32 cellular contexts compared by ENCODE assay signal in genomic region chr16:77541131-77541530, GRCh38.
"Had no signal": no experiment of that assay in that cellular context is flagged by ENCODE, and none has a peak within 500 bp of the region (broad histone marks: within the 10 kb centered on the region; RNA-seq: fewer than 3 reads in every experiment).

No MANE protein-coding gene starts in this region.

- H3K27ac ChIP-seq: gastrocnemius medialis, left ventricle myocardium inferior, ovary, prostate gland, uterus, WERI-Rb-1 had no signal

- H3K4me1 ChIP-seq: gastrocnemius medialis, left ventricle myocardium inferior, prostate gland, uterus had no signal

- H3K4me1 Mint-ChIP-seq: activated CD4-positive, alpha-beta memory T cell treated with anti-CD3 and anti-CD28 coated beads, Interleukin-2, amount 10 ng/mL, durations not matched to agents 7 days and 5 days; activated CD4-positive, alpha-beta T cell treated with anti-CD3 and anti-CD28 coated beads, Interleukin-2, amount 10 ng/mL, durations not matched to agents 7 days and 5 days; central memory CD8-positive, alpha-beta T cell; naive B cell; stimulated activated effector memory CD8-positive, alpha-beta T cell treated with anti-CD3 and anti-CD28 coated beads, Interleukin-12 subunit alpha, Interleukin-12 subunit beta, amount 100 ng/mL, for 72 hours; T-helper 17 cell had no signal

- DNase-seq: activated CD4-positive, alpha-beta memory T cell treated with anti-CD3 and anti-CD28 coated beads, Interleukin-2, amount 10 ng/mL, durations not matched to agents 7 days and 5 days; activated CD4-positive, alpha-beta T cell treated with anti-CD3 and anti-CD28 coated beads, Interleukin-2, amount 10 ng/mL, durations not matched to agents 7 days and 5 days; activated CD4-positive, CD25-positive, alpha-beta regulatory T cell treated with anti-CD3 and anti-CD28 coated beads, Interleukin-2, amount 50 U/mL, for 72 hours; activated naive CD4-positive, alpha-beta T cell; activated T-cell treated with anti-CD3 and anti-CD28 coated beads, Interleukin-2, amount 50 U/mL, for 4 hours; anterior cingulate cortex; effector CD4-positive, alpha-beta T cell; gastrocnemius medialis; head of caudate nucleus; hypothalamus; left ventricle myocardium inferior; naive B cell; nephron progenitor cell; ovary; retina; stimulated activated CD4-positive, alpha-beta T cell treated with anti-CD3 and anti-CD28 coated beads, Interleukin-12 subunit alpha, Interleukin-12 subunit beta, amount 100 ng/mL, for 4 hours; stimulated activated CD4-positive, alpha-beta T cell treated with anti-CD3 and anti-CD28 coated beads, Interleukin-4, amount 100 ng/mL, for 1 hour; T-helper 17 cell; T1000; uterus; WERI-Rb-1 had no signal

- H3K9me3 Mint-ChIP-seq: activated CD4-positive, alpha-beta memory T cell treated with anti-CD3 and anti-CD28 coated beads, Interleukin-2, amount 10 ng/mL, durations not matched to agents 7 days and 5 days; activated CD4-positive, alpha-beta T cell treated with anti-CD3 and anti-CD28 coated beads, Interleukin-2, amount 10 ng/mL, durations not matched to agents 7 days and 5 days; activated naive CD4-positive, alpha-beta T cell treated with anti-CD3 and anti-CD28 coated beads, Interleukin-2, amount 50 U/mL, for 72 hours; activated T-cell treated with anti-CD3 and anti-CD28 coated beads, Interleukin-2, amount 50 U/mL, for 4 hours; activated T-helper 2 cell treated with anti-CD3 and anti-CD28 coated beads, Interferon-gamma antibody, Interleukin-2, Interleukin-4, amounts not matched to agents 10 μg/mL and 5 μg/mL and 100 μg/mL, durations not matched to agents 14 hours and 24 hours and 36 hours; central memory CD8-positive, alpha-beta T cell; dendritic cell treated with granulocyte-macrophage colony-stimulating factor and Interleukin-4, amounts not matched to agents 40 ng/mL and 50 ng/mL, for 4 days; nephron progenitor cell; stimulated activated effector memory CD8-positive, alpha-beta T cell treated with anti-CD3 and anti-CD28 coated beads, Interleukin-12 subunit alpha, Interleukin-12 subunit beta, amount 100 ng/mL, for 72 hours; stimulated activated naive CD8-positive, alpha-beta T cell treated with anti-CD3 and anti-CD28 coated beads, Interleukin-15, Interleukin-2, amounts not matched to agents 100 ng/mL and 50 ng/mL, for 24 hours had no signal

- ATAC-seq: activated naive CD4-positive, alpha-beta T cell treated with anti-CD3 and anti-CD28 coated beads, Interleukin-2, amount 50 U/mL, for 72 hours; activated T-cell treated with anti-CD3 and anti-CD28 coated beads, Interleukin-2, amount 50 U/mL, for 4 hours; gastrocnemius medialis; sciatic nerve; stimulated activated effector memory CD8-positive, alpha-beta T cell treated with anti-CD3 and anti-CD28 coated beads, Interleukin-12 subunit alpha, Interleukin-12 subunit beta, amount 100 ng/mL, for 72 hours; T-helper 17 cell had no signal

- H3K36me3 ChIP-seq: gastrocnemius medialis, left ventricle myocardium inferior, ovary, prostate gland, uterus, WERI-Rb-1 had no signal

- H3K27me3 Mint-ChIP-seq: activated CD4-positive, alpha-beta memory T cell treated with anti-CD3 and anti-CD28 coated beads, Interleukin-2, amount 10 ng/mL, durations not matched to agents 7 days and 5 days; dendritic cell treated with granulocyte-macrophage colony-stimulating factor and Interleukin-4, amounts not matched to agents 40 ng/mL and 50 ng/mL, for 4 days had no signal

- H3K4me3 ChIP-seq: gastrocnemius medialis, left ventricle myocardium inferior, lung, ovary, prostate gland, skin epidermis, uterus had no signal

- H3K27ac Mint-ChIP-seq: activated CD4-positive, alpha-beta memory T cell treated with anti-CD3 and anti-CD28 coated beads, Interleukin-2, amount 10 ng/mL, durations not matched to agents 7 days and 5 days; activated CD4-positive, alpha-beta T cell treated with anti-CD3 and anti-CD28 coated beads, Interleukin-2, amount 10 ng/mL, durations not matched to agents 7 days and 5 days; activated naive CD4-positive, alpha-beta T cell treated with anti-CD3 and anti-CD28 coated beads, Interleukin-2, amount 50 U/mL, for 72 hours; activated T-helper 2 cell treated with anti-CD3 and anti-CD28 coated beads, Interferon-gamma antibody, Interleukin-2, Interleukin-4, amounts not matched to agents 10 μg/mL and 5 μg/mL and 100 μg/mL, durations not matched to agents 14 hours and 24 hours and 36 hours; dendritic cell treated with granulocyte-macrophage colony-stimulating factor and Interleukin-4, amounts not matched to agents 40 ng/mL and 50 ng/mL, for 4 days; naive B cell; nephron progenitor cell; stimulated activated effector memory CD8-positive, alpha-beta T cell treated with anti-CD3 and anti-CD28 coated beads, Interleukin-12 subunit alpha, Interleukin-12 subunit beta, amount 100 ng/mL, for 72 hours; stimulated activated naive CD8-positive, alpha-beta T cell treated with anti-CD3 and anti-CD28 coated beads, Interleukin-15, Interleukin-2, amounts not matched to agents 100 ng/mL and 50 ng/mL, for 24 hours; T-helper 17 cell; type B pancreatic cell had no signal

- H3K27me3 ChIP-seq: gastrocnemius medialis, ovary, uterus had no signal

- H3K36me3 Mint-ChIP-seq: activated naive CD4-positive, alpha-beta T cell treated with anti-CD3 and anti-CD28 coated beads, Interleukin-2, amount 50 U/mL, for 72 hours; naive B cell; stimulated activated effector memory CD8-positive, alpha-beta T cell treated with anti-CD3 and anti-CD28 coated beads, Interleukin-12 subunit alpha, Interleukin-12 subunit beta, amount 100 ng/mL, for 72 hours; type B pancreatic cell had no signal

- H3K4me3 Mint-ChIP-seq: activated CD4-positive, alpha-beta memory T cell treated with anti-CD3 and anti-CD28 coated beads, Interleukin-2, amount 10 ng/mL, durations not matched to agents 7 days and 5 days; activated CD4-positive, alpha-beta T cell treated with anti-CD3 and anti-CD28 coated beads, Interleukin-2, amount 10 ng/mL, durations not matched to agents 7 days and 5 days; activated T-cell treated with anti-CD3 and anti-CD28 coated beads, Interleukin-2, amount 50 U/mL, for 4 hours; central memory CD8-positive, alpha-beta T cell; dendritic cell treated with granulocyte-macrophage colony-stimulating factor and Interleukin-4, amounts not matched to agents 40 ng/mL and 50 ng/mL, for 4 days; naive B cell; nephron progenitor cell; stimulated activated effector memory CD8-positive, alpha-beta T cell treated with anti-CD3 and anti-CD28 coated beads, Interleukin-12 subunit alpha, Interleukin-12 subunit beta, amount 100 ng/mL, for 72 hours; stimulated activated naive CD8-positive, alpha-beta T cell treated with anti-CD3 and anti-CD28 coated beads, Interleukin-15, Interleukin-2, amounts not matched to agents 100 ng/mL and 50 ng/mL, for 24 hours; T-helper 17 cell; type B pancreatic cell had no signal

- H3K9me3 ChIP-seq: gastrocnemius medialis, left ventricle myocardium inferior, ovary, prostate gland, uterus had no signal
